In the genomic region with DNA sequence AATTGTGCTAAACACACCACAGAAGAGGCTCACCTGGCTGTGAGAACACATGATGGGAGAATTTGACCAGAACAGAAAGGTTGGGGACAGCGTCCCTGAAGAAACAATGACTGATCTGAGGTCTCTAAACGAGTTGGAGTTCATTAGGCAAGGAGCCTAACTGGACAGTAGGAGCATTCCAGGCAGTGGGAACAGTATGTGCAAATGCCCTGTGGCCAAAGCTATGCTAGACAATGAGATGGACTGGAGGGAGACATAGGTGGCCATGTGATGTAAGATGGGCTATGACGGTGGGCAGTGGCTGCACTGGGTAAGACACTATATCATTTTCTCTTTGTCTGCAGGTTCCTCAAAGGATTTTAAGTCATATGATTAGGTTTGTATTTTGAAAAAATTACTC, we compare ENCODE assay signal across 8 cellular contexts.
"Had no signal": no experiment of that assay in that cellular context is flagged by ENCODE, and none has a peak within 500 bp of the region (broad histone marks: within the 10 kb centered on the region; RNA-seq: fewer than 3 reads in every experiment).

No MANE protein-coding gene starts in this region.

- FAIRE-seq: HepG2, HTR-8/SVneo had no signal

- H3K4me2 ChIP-seq: KMS-11 had no signal

- H3K4me3 Mint-ChIP-seq: IgD-negative memory B cell had no signal

- H3K27ac ChIP-seq: HL-60, KMS-11 had no signal

- H3K9me3 Mint-ChIP-seq: IgD-negative memory B cell had no signal

- H3K9ac ChIP-seq: KMS-11 had no signal

- ATAC-seq: HepG2 had no signal

- H3K27ac Mint-ChIP-seq: IgD-negative memory B cell had no signal

- DNase-seq: IMR-90, KBM-7, KG1 had no signal
